ENCODE assay signal across 10 cellular contexts in the genomic region with DNA sequence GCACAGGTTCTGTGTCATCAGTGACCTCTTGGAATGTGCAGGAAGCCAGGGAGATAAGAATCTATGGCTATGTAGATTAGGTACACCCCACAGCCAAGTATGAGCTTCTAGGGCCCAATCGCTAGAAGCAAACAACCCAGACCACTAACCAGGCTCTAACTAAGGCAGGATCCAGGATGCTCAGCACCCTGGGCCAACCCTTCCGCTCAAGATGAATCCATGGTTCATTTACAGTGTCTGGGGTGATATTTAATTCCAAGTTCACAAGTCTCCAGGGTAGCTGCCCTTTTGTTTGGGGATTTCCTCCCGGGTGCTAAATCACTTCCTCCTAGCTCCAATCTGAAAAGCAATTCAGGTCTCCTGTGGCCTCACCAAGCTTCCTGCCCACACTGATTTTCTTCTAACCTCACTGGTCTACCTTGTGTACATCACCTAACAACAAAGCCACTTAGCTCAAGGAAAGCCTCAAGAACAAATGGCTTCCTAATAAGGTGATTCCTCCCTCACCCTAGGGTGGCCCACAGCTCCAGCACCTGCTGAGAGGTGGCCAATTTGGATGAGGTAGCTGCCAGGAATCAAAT. TPM values are rescaled to one million over a fixed set of nuclear protein-coding genes. Genes with fewer than 3 reads are reported as not detected.
A peak's percentile ranks its signal among the peaks of the same experiment; 100 is the strongest.
DNase-seq lines count a peak whose midpoint lies in the region; ATAC-seq and TF ChIP-seq lines count a peak whose summit lies in the region.
"Had no signal": no experiment of that assay in that cellular context is flagged by ENCODE, and none has a peak within 500 bp of the region (broad histone marks: within the 10 kb centered on the region; RNA-seq: fewer than 3 reads in every experiment).

No MANE protein-coding gene starts in this region.

- TF ChIP-seq EP300 in SK-N-SH (IDR thresholded peaks at IDR 0.05; ENCODE audit: borderline replicate concordance in 1 of 2, low read depth in 1 of 2, low read length in 1 of 2): no peak

- peaks cover 69% of the 10 kb centered on the region for H3K79me2 ChIP-seq in SK-N-SH (ENCODE audit: insufficient read depth)

- no peak for TF ChIP-seq RAD21 in SK-N-SH (IDR thresholded peaks at IDR 0.05; ENCODE audit: low read length)

- 97% methylated on average over 3 of the region's 3 CpGs for WGBS in SK-N-SH (ENCODE audit: low lambda C conversion rate)

- H3K36me3 ChIP-seq in SK-N-SH (replicated peaks in 1 of 2; ENCODE audit: control insufficient read depth in 1 of 2, insufficient read depth in 2 of 2, low read length in 1 of 2) (no peaks in the 10 kb centered on the region), right atrium auricular region (no peaks in the 10 kb centered on the region)

- no peak overlapping the region for H3K27ac ChIP-seq in SK-N-SH (ENCODE audit: low read depth in 2 of 2, low read length in 1 of 2)
- peak overlapping the region; percentile 95 to 96 for H3K27ac ChIP-seq in right atrium auricular region

- H3K4me3 ChIP-seq in SK-N-SH (ENCODE audit: low read depth in 2 of 2, low read length in 1 of 2): no peak overlapping the region
- no peak overlapping the region for H3K4me3 ChIP-seq in right atrium auricular region

- ATAC-seq in SK-N-SH treated with all-trans-retinoic acid at 6 μM for 48 hours (no peak), HG02884 (IDR thresholded peaks at IDR 0.05; ENCODE audit: unreplicated experiment) (no peak)

- H3K27me3 ChIP-seq in SK-N-SH (ENCODE audit: insufficient read depth) (no peaks in the 10 kb centered on the region), right atrium auricular region (no peaks in the 10 kb centered on the region)

- DNase-seq in SK-N-SH (no peak), right atrium auricular region (ENCODE audit: low spot score) (no peak), DMS153 (lab: John Stamatoyannopoulos, UW) (no peak), SHP77 (lab: John Stamatoyannopoulos, UW) (no peak)
- peak; percentile 27 for DNase-seq in activated CD4-positive, alpha-beta T cell treated with anti-CD3 and anti-CD28 coated beads for 48 hours

- peak overlapping the region; percentile 90 for H3K4me3 Mint-ChIP-seq in stimulated activated naive CD8-positive, alpha-beta T cell treated with anti-CD3 and anti-CD28 coated beads, Interleukin-15, Interleukin-2, amounts not matched to agents 100 ng/mL and 50 ng/mL, for 24 hours

- no peak overlapping the region for H2AFZ ChIP-seq in SK-N-SH (ENCODE audit: low read depth)

- H3K4me2 ChIP-seq in SK-N-SH: peak overlapping the region; percentile 87

- peaks cover 8% of the 10 kb centered on the region; the same call in 1 of the 2 replicates for H4K20me1 ChIP-seq in SK-N-SH (ENCODE audit: insufficient read depth)

- CTCF ChIA-PET in SK-N-SH (lab: Yijun Ruan, JAX): interaction anchor here (2.0 kb wide), 1 partner anchor 20 kb away, joined by 5 read pairs; no protein-coding TSS in a partner anchor

- peaks cover 6 to 36% of the 10 kb centered on the region in 2 experiments; a peak in 3 of 4 replicates for H3K4me1 ChIP-seq in SK-N-SH (ENCODE audit: control insufficient read depth in 1 of 2, insufficient read depth in 2 of 2, low read depth in 1 of 2, low read length in 1 of 2)
- H3K4me1 ChIP-seq in right atrium auricular region: peaks cover 0 to 56% of the 10 kb centered on the region in 2 donors

- no peaks in the 10 kb centered on the region for H3K9me3 Mint-ChIP-seq in stimulated activated naive CD8-positive, alpha-beta T cell treated with anti-CD3 and anti-CD28 coated beads, Interleukin-15, Interleukin-2, amounts not matched to agents 100 ng/mL and 50 ng/mL, for 24 hours

- H3K36me3 Mint-ChIP-seq in stimulated activated naive CD8-positive, alpha-beta T cell treated with anti-CD3 and anti-CD28 coated beads, Interleukin-15, Interleukin-2, amounts not matched to agents 100 ng/mL and 50 ng/mL, for 24 hours (ENCODE audit: low read depth): peaks cover 8% of the 10 kb centered on the region

- H3K9ac ChIP-seq in SK-N-SH: no peak overlapping the region

- no peak for TF ChIP-seq CTCF in SK-N-SH (IDR thresholded peaks at IDR 0.05)
- TF ChIP-seq CTCF in right atrium auricular region (IDR thresholded peaks at IDR 0.05): no peak

- H3K9me2 ChIP-seq in SK-N-SH: no peaks in the 10 kb centered on the region

- H3K27ac Mint-ChIP-seq in stimulated activated naive CD8-positive, alpha-beta T cell treated with anti-CD3 and anti-CD28 coated beads, Interleukin-15, Interleukin-2, amounts not matched to agents 100 ng/mL and 50 ng/mL, for 24 hours: peak overlapping the region; percentile 95

- H3K9me3 ChIP-seq in SK-N-SH (no peaks in the 10 kb centered on the region), right atrium auricular region (no peaks in the 10 kb centered on the region)

- peaks cover 11% of the 10 kb centered on the region for H3K27me3 Mint-ChIP-seq in stimulated activated naive CD8-positive, alpha-beta T cell treated with anti-CD3 and anti-CD28 coated beads, Interleukin-15, Interleukin-2, amounts not matched to agents 100 ng/mL and 50 ng/mL, for 24 hours

- no peaks in the 10 kb centered on the region for H3F3A ChIP-seq in SK-N-SH (replicated peaks; ENCODE audit: insufficient read depth)

- peaks cover 71% of the 10 kb centered on the region for H3K4me1 Mint-ChIP-seq in stimulated activated naive CD8-positive, alpha-beta T cell treated with anti-CD3 and anti-CD28 coated beads, Interleukin-15, Interleukin-2, amounts not matched to agents 100 ng/mL and 50 ng/mL, for 24 hours (ENCODE audit: low read depth)

- POLR2A ChIA-PET in SK-N-SH (lab: Yijun Ruan, JAX): interaction anchor here (0.7 kb wide), 1 partner anchor 149 kb away, joined by 3 read pairs; no protein-coding TSS in a partner anchor

TF ChIP-seq in SK-N-SH, 30 proteins besides CTCF, POLR2A, EP300 and RAD21:
- TF ChIP-seq CHD2 (IDR thresholded peaks at IDR 0.05; ENCODE audit: low read length, partially characterized antibody): no peak
TF ChIP-seq in SK-N-SH: peak in this region for 0.

TF ChIP-seq in SK-N-SH treated with all-trans-retinoic acid at 6 μM for 48 hours, 23 proteins besides CTCF, POLR2A, EP300 and RAD21:
- no peak for TF ChIP-seq OSR1 (CRISPR knock-in tag; IDR thresholded peaks at IDR 0.05)
- TF ChIP-seq, protein P1, sequence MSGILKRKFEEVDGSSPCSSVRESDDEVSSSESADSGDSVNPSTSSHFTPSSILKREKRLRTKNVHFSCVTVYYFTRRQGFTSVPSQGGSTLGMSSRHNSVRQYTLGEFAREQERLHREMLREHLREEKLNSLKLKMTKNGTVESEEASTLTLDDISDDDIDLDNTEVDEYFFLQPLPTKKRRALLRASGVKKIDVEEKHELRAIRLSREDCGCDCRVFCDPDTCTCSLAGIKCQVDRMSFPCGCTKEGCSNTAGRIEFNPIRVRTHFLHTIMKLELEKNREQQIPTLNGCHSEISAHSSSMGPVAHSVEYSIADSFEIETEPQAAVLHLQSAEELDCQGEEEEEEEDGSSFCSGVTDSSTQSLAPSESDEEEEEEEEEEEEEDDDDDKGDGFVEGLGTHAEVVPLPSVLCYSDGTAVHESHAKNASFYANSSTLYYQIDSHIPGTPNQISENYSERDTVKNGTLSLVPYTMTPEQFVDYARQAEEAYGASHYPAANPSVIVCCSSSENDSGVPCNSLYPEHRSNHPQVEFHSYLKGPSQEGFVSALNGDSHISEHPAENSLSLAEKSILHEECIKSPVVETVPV (CRISPR knock-in tag; IDR thresholded peaks at IDR 0.05): no peak
- TF ChIP-seq GLIS3 (CRISPR knock-in tag; IDR thresholded peaks at IDR 0.05): no peak
- no peak for TF ChIP-seq ESRRG (CRISPR knock-in tag; IDR thresholded peaks at IDR 0.05)

RNA-seq across cellular contexts. Expression of a gene that starts 2.4 kb away (rescaled TPM):
- polyA plus RNA-seq in SK-N-SH (2012; rRNA removed): 16.9 and 17.5 TPM in 2 replicates
- polyA plus RNA-seq in SK-N-SH (2012; cell fraction: cytosol; rRNA removed): 11.1 and 14.4 TPM in 2 replicates
- polyA plus RNA-seq in SK-N-SH (2012; cell fraction: nucleus; rRNA removed): 9.6 and 11.1 TPM in 2 replicates
- 10 to 100 TPM; 22.2 to 26.3 TPM for total RNA-seq in right atrium auricular region

RNA-seq across cellular contexts. Expression of a gene that starts 50.9 kb away (rescaled TPM):
- not detected in 2 replicates for polyA plus RNA-seq in SK-N-SH (2012; rRNA removed)
- not detected in 2 replicates for polyA plus RNA-seq in SK-N-SH (2012; cell fraction: cytosol; rRNA removed)
- not detected in 2 replicates for polyA plus RNA-seq in SK-N-SH (2012; cell fraction: nucleus; rRNA removed)
- under 1 TPM in 1 of 2 donors, not detected in 1; 0.11 TPM for total RNA-seq in right atrium auricular region
- total RNA-seq: glomerular endothelial cell, subcutaneous adipose tissue had no signal

Comparison
In these comparisons a context has a peak if more than half of its experiments do, and no peak if none do; other contexts are left out.
1. H3K27ac ChIP-seq: peak in right atrium auricular region (2 of 2); none in SK-N-SH (0 of 2).